ENCODE assay signal across 23 cellular contexts in genomic region chr5:60703944-60704343, GRCh38.
"Had no signal": no experiment of that assay in that cellular context is flagged by ENCODE, and none has a peak within 500 bp of the region (broad histone marks: within the 10 kb centered on the region; RNA-seq: fewer than 3 reads in every experiment).

No MANE protein-coding gene starts in this region.

- DNase-seq: colonic mucosa; dermis blood vessel endothelial cell; effector memory CD4-positive, alpha-beta T cell; foreskin fibroblast; gastrocnemius medialis; head of caudate nucleus; naive B cell; pancreas; stimulated activated CD4-positive, alpha-beta T cell treated with anti-CD3 and anti-CD28 coated beads, Interleukin-2, amount 100 ng/mL, for 24 hours; stimulated activated CD4-positive, alpha-beta T cell treated with anti-CD3 and anti-CD28 coated beads, Interleukin-4, amount 100 ng/mL, for 24 hours; stimulated activated naive CD4-positive, alpha-beta T cell treated with Interleukin-2 at 50 U/mL for 16 hours; stomach; tibial artery had no signal

- H3K36me3 Mint-ChIP-seq: memory B cell; naive B cell; natural killer cell treated with Interleukin-12 subunit alpha and Interleukin-12 subunit beta and Interleukin-15 and Interleukin-18, amount 100 ng/mL, for 72 hours; stimulated activated effector memory CD8-positive, alpha-beta T cell treated with anti-CD3 and anti-CD28 coated beads, Interleukin-12 subunit alpha, Interleukin-12 subunit beta, amount 100 ng/mL, for 72 hours; type B pancreatic cell had no signal

- FAIRE-seq: endothelial cell of umbilical vein, keratinocyte, pancreas, urothelium cell line had no signal

- H3K9me3 Mint-ChIP-seq: memory B cell; naive B cell; natural killer cell treated with Interleukin-12 subunit alpha and Interleukin-12 subunit beta and Interleukin-15 and Interleukin-18, amount 100 ng/mL, for 72 hours; neural crest cell; stimulated activated effector memory CD8-positive, alpha-beta T cell treated with anti-CD3 and anti-CD28 coated beads, Interleukin-12 subunit alpha, Interleukin-12 subunit beta, amount 100 ng/mL, for 72 hours; type B pancreatic cell had no signal

- H3K4me3 ChIP-seq: colonic mucosa, gastrocnemius medialis, lung, pancreas, stomach, tibial artery had no signal

- H3K9me3 ChIP-seq: colonic mucosa, gastrocnemius medialis, neutrophil, pancreas, stomach, tibial artery had no signal

- H3K36me3 ChIP-seq: colonic mucosa, gastrocnemius medialis, neutrophil, pancreas, stomach, tibial artery had no signal

- H3K27ac Mint-ChIP-seq: memory B cell; naive B cell; natural killer cell treated with Interleukin-12 subunit alpha and Interleukin-12 subunit beta and Interleukin-15 and Interleukin-18, amount 100 ng/mL, for 72 hours; stimulated activated effector memory CD8-positive, alpha-beta T cell treated with anti-CD3 and anti-CD28 coated beads, Interleukin-12 subunit alpha, Interleukin-12 subunit beta, amount 100 ng/mL, for 72 hours; type B pancreatic cell had no signal

- H3K4me1 ChIP-seq: colonic mucosa had no signal

- H3K27me3 Mint-ChIP-seq: naive B cell, type B pancreatic cell had no signal

- H3K27ac ChIP-seq: colonic mucosa, gastrocnemius medialis, neutrophil, pancreas, stomach, tibial artery had no signal

- H3K4me3 Mint-ChIP-seq: memory B cell; natural killer cell treated with Interleukin-12 subunit alpha and Interleukin-12 subunit beta and Interleukin-15 and Interleukin-18, amount 100 ng/mL, for 72 hours; stimulated activated effector memory CD8-positive, alpha-beta T cell treated with anti-CD3 and anti-CD28 coated beads, Interleukin-12 subunit alpha, Interleukin-12 subunit beta, amount 100 ng/mL, for 72 hours; type B pancreatic cell had no signal

- H3K27me3 ChIP-seq: colonic mucosa, gastrocnemius medialis, pancreas, tibial artery had no signal
